In the genomic region with DNA sequence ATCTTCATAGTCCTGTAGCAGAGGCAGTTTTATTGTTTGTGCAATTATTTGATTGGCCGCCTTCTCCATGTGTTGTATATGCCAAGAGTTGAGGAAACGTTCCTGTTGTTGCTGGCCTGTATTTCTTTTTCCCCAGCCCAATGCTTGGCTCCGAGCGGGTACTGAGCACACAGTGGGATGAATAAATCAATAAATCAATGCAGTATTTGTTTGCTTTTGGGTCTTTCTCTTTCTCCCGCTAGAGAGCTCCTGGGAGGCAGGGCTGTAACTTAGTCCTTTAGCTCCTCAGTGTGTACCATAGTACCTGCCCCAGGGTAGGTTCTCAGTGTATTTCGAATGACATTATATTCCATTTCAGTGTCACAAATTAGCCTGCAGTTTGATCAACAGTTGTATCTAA, we compare ENCODE assay signal across 1 cellular context.
TF ChIP-seq lines count a peak whose summit lies in the region.

No MANE protein-coding gene starts in this region.

TF ChIP-seq in HepG2, 621 proteins besides CTCF, POLR2A, EP300 and RAD21:
- no peak for TF ChIP-seq ZNF839 (CRISPR knock-in tag; IDR thresholded peaks at IDR 0.05; ENCODE audit: borderline replicate concordance)
- TF ChIP-seq, protein P1, sequence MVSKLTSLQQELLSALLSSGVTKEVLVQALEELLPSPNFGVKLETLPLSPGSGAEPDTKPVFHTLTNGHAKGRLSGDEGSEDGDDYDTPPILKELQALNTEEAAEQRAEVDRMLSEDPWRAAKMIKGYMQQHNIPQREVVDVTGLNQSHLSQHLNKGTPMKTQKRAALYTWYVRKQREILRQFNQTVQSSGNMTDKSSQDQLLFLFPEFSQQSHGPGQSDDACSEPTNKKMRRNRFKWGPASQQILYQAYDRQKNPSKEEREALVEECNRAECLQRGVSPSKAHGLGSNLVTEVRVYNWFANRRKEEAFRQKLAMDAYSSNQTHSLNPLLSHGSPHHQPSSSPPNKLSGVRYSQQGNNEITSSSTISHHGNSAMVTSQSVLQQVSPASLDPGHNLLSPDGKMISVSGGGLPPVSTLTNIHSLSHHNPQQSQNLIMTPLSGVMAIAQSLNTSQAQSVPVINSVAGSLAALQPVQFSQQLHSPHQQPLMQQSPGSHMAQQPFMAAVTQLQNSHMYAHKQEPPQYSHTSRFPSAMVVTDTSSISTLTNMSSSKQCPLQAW (CRISPR knock-in tag; IDR thresholded peaks at IDR 0.05) = no peak
- no peak for TF ChIP-seq ZKSCAN1 (IDR thresholded peaks at IDR 0.05; ENCODE audit: low read length)
- TF ChIP-seq ONECUT2 (CRISPR knock-in tag; IDR thresholded peaks at IDR 0.05) = peak; percentile 83
- TF ChIP-seq, protein P2, sequence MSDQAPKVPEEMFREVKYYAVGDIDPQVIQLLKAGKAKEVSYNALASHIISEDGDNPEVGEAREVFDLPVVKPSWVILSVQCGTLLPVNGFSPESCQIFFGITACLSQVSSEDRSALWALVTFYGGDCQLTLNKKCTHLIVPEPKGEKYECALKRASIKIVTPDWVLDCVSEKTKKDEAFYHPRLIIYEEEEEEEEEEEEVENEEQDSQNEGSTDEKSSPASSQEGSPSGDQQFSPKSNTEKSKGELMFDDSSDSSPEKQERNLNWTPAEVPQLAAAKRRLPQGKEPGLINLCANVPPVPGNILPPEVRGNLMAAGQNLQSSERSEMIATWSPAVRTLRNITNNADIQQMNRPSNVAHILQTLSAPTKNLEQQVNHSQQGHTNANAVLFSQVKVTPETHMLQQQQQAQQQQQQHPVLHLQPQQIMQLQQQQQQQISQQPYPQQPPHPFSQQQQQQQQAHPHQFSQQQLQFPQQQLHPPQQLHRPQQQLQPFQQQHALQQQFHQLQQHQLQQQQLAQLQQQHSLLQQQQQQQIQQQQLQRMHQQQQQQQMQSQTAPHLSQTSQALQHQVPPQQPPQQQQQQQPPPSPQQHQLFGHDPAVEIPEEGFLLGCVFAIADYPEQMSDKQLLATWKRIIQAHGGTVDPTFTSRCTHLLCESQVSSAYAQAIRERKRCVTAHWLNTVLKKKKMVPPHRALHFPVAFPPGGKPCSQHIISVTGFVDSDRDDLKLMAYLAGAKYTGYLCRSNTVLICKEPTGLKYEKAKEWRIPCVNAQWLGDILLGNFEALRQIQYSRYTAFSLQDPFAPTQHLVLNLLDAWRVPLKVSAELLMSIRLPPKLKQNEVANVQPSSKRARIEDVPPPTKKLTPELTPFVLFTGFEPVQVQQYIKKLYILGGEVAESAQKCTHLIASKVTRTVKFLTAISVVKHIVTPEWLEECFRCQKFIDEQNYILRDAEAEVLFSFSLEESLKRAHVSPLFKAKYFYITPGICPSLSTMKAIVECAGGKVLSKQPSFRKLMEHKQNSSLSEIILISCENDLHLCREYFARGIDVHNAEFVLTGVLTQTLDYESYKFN (CRISPR knock-in tag; conservative IDR thresholded peaks at IDR 0.05) = no peak
- TF ChIP-seq ZNF737 (CRISPR knock-in tag; IDR thresholded peaks at IDR 0.05; ENCODE audit: borderline replicate concordance) = no peak
- TF ChIP-seq FOXC1 (CRISPR knock-in tag; IDR thresholded peaks at IDR 0.05; ENCODE audit: borderline replicate concordance) = no peak
- no peak for TF ChIP-seq XRCC5 (optimal IDR thresholded peaks at IDR 0.05; ENCODE audit: low read length)
- TF ChIP-seq SIX4 (CRISPR knock-in tag; IDR thresholded peaks at IDR 0.05) = no peak
- no peak for TF ChIP-seq SMAD3 (CRISPR knock-in tag; IDR thresholded peaks at IDR 0.05)
- TF ChIP-seq ZSCAN31 (CRISPR knock-in tag; IDR thresholded peaks at IDR 0.05; ENCODE audit: low read depth) = no peak
- no peak for TF ChIP-seq SP5 (CRISPR knock-in tag; IDR thresholded peaks at IDR 0.05; ENCODE audit: borderline replicate concordance, low read depth)
- TF ChIP-seq ZNF362 (CRISPR knock-in tag; IDR thresholded peaks at IDR 0.05; ENCODE audit: borderline replicate concordance) = no peak
- no peak for TF ChIP-seq ZNF138 (CRISPR knock-in tag; IDR thresholded peaks at IDR 0.05; ENCODE audit: low read depth)
- TF ChIP-seq ZNF562 (CRISPR knock-in tag; IDR thresholded peaks at IDR 0.05; ENCODE audit: borderline replicate concordance) = no peak
- no peak for TF ChIP-seq NAIF1 (CRISPR knock-in tag; IDR thresholded peaks at IDR 0.05; ENCODE audit: borderline replicate concordance)
- no peak for TF ChIP-seq MAFG (CRISPR knock-in tag; IDR thresholded peaks at IDR 0.05)
- 0 out of 2 replicates have a peak, but pooled peaks have one; percentile 13 for TF ChIP-seq GATAD2A (CRISPR knock-in tag; IDR thresholded peaks at IDR 0.05)
- no peak for TF ChIP-seq ZNF629 (CRISPR knock-in tag; conservative IDR thresholded peaks at IDR 0.05)
- TF ChIP-seq CBX1 (IDR thresholded peaks at IDR 0.05; ENCODE audit: low read depth) = no peak
- TF ChIP-seq, protein P3, sequence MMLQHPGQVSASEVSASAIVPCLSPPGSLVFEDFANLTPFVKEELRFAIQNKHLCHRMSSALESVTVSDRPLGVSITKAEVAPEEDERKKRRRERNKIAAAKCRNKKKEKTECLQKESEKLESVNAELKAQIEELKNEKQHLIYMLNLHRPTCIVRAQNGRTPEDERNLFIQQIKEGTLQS (CRISPR knock-in tag; IDR thresholded peaks at IDR 0.05) = no peak
- no peak for TF ChIP-seq ZNF556 (CRISPR knock-in tag; IDR thresholded peaks at IDR 0.05; ENCODE audit: borderline replicate concordance)
- no peak for TF ChIP-seq MBD4 (IDR thresholded peaks at IDR 0.05; ENCODE audit: borderline replicate concordance, low read length)
- peak; percentile 95 for TF ChIP-seq KAT2B (IDR thresholded peaks at IDR 0.05; ENCODE audit: borderline replicate concordance, low read depth, low read length)
